ENCODE assay signal across 31 cellular contexts in genomic region chr6:157008568-157008967, GRCh38.
"Had no signal": no experiment of that assay in that cellular context is flagged by ENCODE, and none has a peak within 500 bp of the region (broad histone marks: within the 10 kb centered on the region; RNA-seq: fewer than 3 reads in every experiment).

No MANE protein-coding gene starts in this region.

- H3K9me3 Mint-ChIP-seq: natural killer cell treated with Interleukin-12 subunit alpha and Interleukin-12 subunit beta and Interleukin-15 and Interleukin-18, amount 100 ng/mL, for 72 hours; stimulated activated naive CD8-positive, alpha-beta T cell treated with anti-CD3 and anti-CD28 coated beads, Interleukin-15, amount 100 ng/mL, for 72 hours had no signal

- H3K36me3 ChIP-seq: heart left ventricle, neutrophil, pancreas, right lobe of liver, suprapubic skin, transverse colon, upper lobe of right lung, uterus had no signal

- H3K27me3 ChIP-seq: heart left ventricle, hepatocyte, neutrophil, pancreas, right lobe of liver, suprapubic skin, transverse colon, upper lobe of right lung, uterus had no signal

- H3K4me1 ChIP-seq: right lobe of liver, suprapubic skin, upper lobe of right lung, uterus had no signal

- DNase-seq: dermis blood vessel endothelial cell; effector memory CD4-positive, alpha-beta T cell; erythroblast; heart left ventricle; kidney; mesenchymal stem cell; mucosa of descending colon; naive B cell; pancreas; retina; right lobe of liver; small intestine; stimulated activated CD4-positive, alpha-beta T cell treated with anti-CD3 and anti-CD28 coated beads, Interleukin-15, amount 100 ng/mL, for 24 hours; stimulated activated CD4-positive, alpha-beta T cell treated with anti-CD3 and anti-CD28 coated beads, Interleukin-2, amount 100 ng/mL, for 48 hours; stimulated activated CD8-positive, alpha-beta memory T cell treated with anti-CD3 and anti-CD28 coated beads, Interleukin-4, amount 100 ng/mL, for 48 hours; stimulated activated naive CD4-positive, alpha-beta T cell; stimulated activated naive CD8-positive, alpha-beta T cell treated with anti-CD3 and anti-CD28 coated beads, Interleukin-15, amount 100 ng/mL, for 72 hours; transverse colon; upper lobe of right lung; uterus had no signal

- H3K36me3 Mint-ChIP-seq: natural killer cell treated with Interleukin-12 subunit alpha and Interleukin-12 subunit beta and Interleukin-15 and Interleukin-18, amount 100 ng/mL, for 72 hours had no signal

- H3K4me3 ChIP-seq: coronary artery, heart left ventricle, hepatocyte, lung, mucosa of descending colon, pancreas, right lobe of liver, suprapubic skin, transverse colon, upper lobe of right lung, uterus had no signal

- FAIRE-seq: endometrium, frontal cortex, kidney, pancreas, small intestine had no signal

- ATAC-seq: heart left ventricle; left lobe of liver; mucosa of descending colon; natural killer cell treated with Interleukin-12 subunit alpha and Interleukin-12 subunit beta and Interleukin-15 and Interleukin-18, amount 100 ng/mL, for 72 hours; pancreas; right lobe of liver; stimulated activated naive CD8-positive, alpha-beta T cell treated with anti-CD3 and anti-CD28 coated beads, Interleukin-15, amount 100 ng/mL, for 72 hours; upper lobe of right lung had no signal

- H3K27me3 Mint-ChIP-seq: naive B cell; natural killer cell treated with Interleukin-12 subunit alpha and Interleukin-12 subunit beta and Interleukin-15 and Interleukin-18, amount 100 ng/mL, for 72 hours; stimulated activated naive CD8-positive, alpha-beta T cell treated with anti-CD3 and anti-CD28 coated beads, Interleukin-15, amount 100 ng/mL, for 72 hours had no signal

- H3K4me2 ChIP-seq: hepatocyte had no signal

- H2AFZ ChIP-seq: hepatocyte had no signal

- H3K27ac Mint-ChIP-seq: stimulated activated naive CD8-positive, alpha-beta T cell treated with anti-CD3 and anti-CD28 coated beads, Interleukin-15, amount 100 ng/mL, for 72 hours had no signal

- H3K9me3 ChIP-seq: mucosa of descending colon, neutrophil, pancreas, right lobe of liver, suprapubic skin, transverse colon, upper lobe of right lung, uterus had no signal

- H3K4me3 Mint-ChIP-seq: mesothelial cell of epicardium; natural killer cell treated with Interleukin-12 subunit alpha and Interleukin-12 subunit beta and Interleukin-15 and Interleukin-18, amount 100 ng/mL, for 72 hours; neural crest cell; stimulated activated naive CD8-positive, alpha-beta T cell treated with anti-CD3 and anti-CD28 coated beads, Interleukin-15, amount 100 ng/mL, for 72 hours had no signal

- H3K27ac ChIP-seq: coronary artery, heart left ventricle, hepatocyte, neutrophil, pancreas, right lobe of liver, suprapubic skin, transverse colon, upper lobe of right lung, uterus had no signal
